ENCODE assay signal across 6 cellular contexts in genomic region chr2:25023333-25023732, GRCh38.
"Had no signal": no experiment of that assay in that cellular context is flagged by ENCODE, and none has a peak within 500 bp of the region (broad histone marks: within the 10 kb centered on the region; RNA-seq: fewer than 3 reads in every experiment).

No MANE protein-coding gene starts in this region.

- H3K9ac ChIP-seq: KMS-11 had no signal

- H3K4me2 ChIP-seq: KMS-11 had no signal

- DNase-seq: IMR-90, KBM-7, KG1 had no signal

- FAIRE-seq: HTR-8/SVneo had no signal

- H3K27ac ChIP-seq: HL-60, KMS-11 had no signal
